Comparison of ENCODE assay signal across 9 cellular contexts in genomic region chr3:28989646-28990089, GRCh38.
A peak's percentile ranks its signal among the peaks of the same experiment; 100 is the strongest.
DNase-seq lines count a peak whose midpoint lies in the region; ATAC-seq and TF ChIP-seq lines count a peak whose summit lies in the region.
"Had no signal": no experiment of that assay in that cellular context is flagged by ENCODE, and none has a peak within 500 bp of the region (broad histone marks: within the 10 kb centered on the region; RNA-seq: fewer than 3 reads in every experiment).

No MANE protein-coding gene starts in this region.

- WGBS in prostate gland, result 62% methylated on average over 2 of the region's 2 CpGs

- intact Hi-C loops in activated B cell treated with CpG ODN at 0.5 μM for 24 hours (cut with micrococcal nuclease), result no loop called here
- intact Hi-C loops in prostate gland (cut with DNase I), result no loop called here
- intact Hi-C loops in uterus (cut with DNase I; ENCODE audit: low total_unique reads), result no loop called here

- TF ChIP-seq CTCF in GM10248 (IDR thresholded peaks at IDR 0.05; ENCODE audit: control extremely low read depth, extremely low read depth, low read depth, missing control alignments), result no peak
- TF ChIP-seq CTCF in activated B cell treated with CpG ODN at 0.5 μM for 24 hours (IDR thresholded peaks at IDR 0.05), result no peak
- no peak for TF ChIP-seq CTCF in prostate gland (IDR thresholded peaks at IDR 0.05)
- no peak for TF ChIP-seq CTCF in uterus (IDR thresholded peaks at IDR 0.05)

- H3K4me1 ChIP-seq in prostate gland (replicated peaks), result no peaks in the 10 kb centered on the region
- no peaks in the 10 kb centered on the region for H3K4me1 ChIP-seq in uterus

- H3K4me3 ChIP-seq in prostate gland, result no peak overlapping the region
- no peak overlapping the region for H3K4me3 ChIP-seq in uterus

- TF ChIP-seq POLR2A in prostate gland (IDR thresholded peaks at IDR 0.05) (no peak), uterus (IDR thresholded peaks at IDR 0.05) (no peak)

- no peaks in the 10 kb centered on the region for H3K36me3 Mint-ChIP-seq in activated B cell treated with CpG ODN at 0.5 μM for 24 hours (ENCODE audit: low read depth)

- peaks cover 8% of the 10 kb centered on the region for H3K4me1 Mint-ChIP-seq in activated B cell treated with CpG ODN at 0.5 μM for 24 hours

- CTCF ChIA-PET in GM10248 (lab: Yijun Ruan, JAX), result interaction anchor here (0.8 to 2.8 kb wide), 3 partner anchors 9 to 82 kb away, joined by 3 to 11 read pairs (median 3); no protein-coding TSS in a partner anchor
- CTCF ChIA-PET in activated B cell treated with CpG ODN at 0.5 μM for 24 hours (lab: Charles Lee), result no interaction called here

- H3K27me3 Mint-ChIP-seq in activated B cell treated with CpG ODN at 0.5 μM for 24 hours, result no peaks in the 10 kb centered on the region

- H3K36me3 ChIP-seq in prostate gland (no peaks in the 10 kb centered on the region), uterus (no peaks in the 10 kb centered on the region)

- H3K27me3 ChIP-seq in prostate gland (replicated peaks; ENCODE audit: insufficient read depth) (no peaks in the 10 kb centered on the region), uterus (no peaks in the 10 kb centered on the region)

- ATAC-seq in GM19467 (IDR thresholded peaks at IDR 0.05; ENCODE audit: unreplicated experiment) (peak; percentile 89), HG03097 (IDR thresholded peaks at IDR 0.05; ENCODE audit: low FRiP score, unreplicated experiment) (peak; percentile 85), activated B cell treated with CpG ODN at 0.5 μM for 24 hours (ENCODE audit: low read depth) (peak; percentile 58)

- H3K27ac Mint-ChIP-seq in activated B cell treated with CpG ODN at 0.5 μM for 24 hours, result peak overlapping the region; percentile 3

- H3K9me3 Mint-ChIP-seq in activated B cell treated with CpG ODN at 0.5 μM for 24 hours, result peaks cover 4% of the 10 kb centered on the region

- H3K4me3 Mint-ChIP-seq in activated B cell treated with CpG ODN at 0.5 μM for 24 hours, result no peak overlapping the region

- DNase-seq in GM10248 (ENCODE audit: extremely low spot score) (peak; percentile 13), activated B cell treated with CpG ODN at 0.5 μM for 24 hours (no peak), prostate gland (ENCODE audit: low spot score) (no peak), NCI-H446 treated with DMSO at 0.1 percent for 48 hours (lab: John Stamatoyannopoulos, UW) (no peak), uterus (no peak), DMS153 treated with DMSO at 0.1 percent for 48 hours (lab: John Stamatoyannopoulos, UW; ENCODE audit: unreplicated experiment) (no peak)
- DNase-seq: caudate nucleus had no signal

- H3K27ac ChIP-seq in prostate gland, result no peak overlapping the region
- H3K27ac ChIP-seq in uterus, result no peak overlapping the region

- H3K9me3 ChIP-seq in prostate gland, result no peaks in the 10 kb centered on the region
- no peaks in the 10 kb centered on the region for H3K9me3 ChIP-seq in uterus

- POLR2A ChIA-PET in GM10248 (lab: Yijun Ruan, JAX), result no interaction called here
- POLR2A ChIA-PET in activated B cell treated with CpG ODN at 0.5 μM for 24 hours (lab: Charles Lee), result no interaction called here
